In genomic region chr2:66854304-66854703, GRCh38 we compare ENCODE assay signal across 1 cellular context.
TF ChIP-seq lines count a peak whose summit lies in the region.

No MANE protein-coding gene starts in this region.

TF ChIP-seq in WTC11, 78 proteins besides CTCF, POLR2A, EP300 and RAD21 (continued from another document):
- TF ChIP-seq STAT6 (CRISPR knock-in tag; conservative IDR thresholded peaks at IDR 0.05; ENCODE audit: low read depth), result no peak
- no peak for TF ChIP-seq GRHL2 (CRISPR knock-in tag; IDR thresholded peaks at IDR 0.05; ENCODE audit: insufficient replicate concordance, severe bottlenecking)
